In the genomic region with DNA sequence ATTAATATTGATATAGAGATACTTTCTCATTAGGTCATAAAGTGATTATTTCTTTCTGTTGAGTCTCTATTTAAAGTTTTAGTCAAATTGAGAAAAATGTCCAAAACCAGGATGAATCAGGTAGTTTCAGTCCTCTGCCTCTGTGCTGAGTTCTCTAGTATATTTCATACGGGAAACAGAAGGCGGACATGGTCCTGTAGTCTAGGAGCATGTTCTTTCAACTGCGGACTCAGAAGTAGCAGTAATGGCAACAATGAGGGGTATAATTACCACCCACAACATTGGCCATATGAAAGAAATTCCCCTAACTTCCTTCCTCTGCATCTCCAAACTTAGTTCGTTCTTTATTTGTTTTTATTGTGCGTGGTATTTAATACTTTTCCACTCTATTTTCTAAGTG, we compare ENCODE assay signal across 32 cellular contexts. TPM values are rescaled to one million over a fixed set of nuclear protein-coding genes. Genes with fewer than 3 reads are reported as not detected.
"Had no signal": no experiment of that assay in that cellular context is flagged by ENCODE, and none has a peak within 500 bp of the region (broad histone marks: within the 10 kb centered on the region; RNA-seq: fewer than 3 reads in every experiment).

No MANE protein-coding gene starts in this region.

- H3K4me1 Mint-ChIP-seq: naive B cell; natural killer cell; stimulated activated memory B cell treated with anti-CD40 and anti-IgM and Interleukin-4, amounts not matched to agents 10 μg/mL and 1 μg/mL and 100 μg/mL, for 72 hours; stimulated activated naive CD8-positive, alpha-beta T cell treated with anti-CD3 and anti-CD28 coated beads, Interleukin-15, amount 100 ng/mL, for 72 hours had no signal

- H3K36me3 ChIP-seq: left ventricle myocardium inferior, neural progenitor cell, neutrophil, ovary, right atrium auricular region, right lobe of liver, tibial nerve, uterus had no signal

- H2AFZ ChIP-seq: neural progenitor cell had no signal

- H3K27ac ChIP-seq: left ventricle myocardium inferior, neural progenitor cell, neutrophil, ovary, right atrium auricular region, right lobe of liver, tibial nerve, uterus had no signal

- H3K9me3 ChIP-seq: neutrophil, ovary, right atrium auricular region, right lobe of liver, uterus had no signal

- H3K27me3 ChIP-seq: neural progenitor cell, ovary, right atrium auricular region, right lobe of liver, tibial nerve, uterus had no signal

- H3K27ac Mint-ChIP-seq: natural killer cell; nephron progenitor cell; neural progenitor cell; progenitor cell of endocrine pancreas; stimulated activated memory B cell treated with anti-CD40 and anti-IgM and Interleukin-4, amounts not matched to agents 10 μg/mL and 1 μg/mL and 100 μg/mL, for 72 hours; stimulated activated naive CD8-positive, alpha-beta T cell treated with anti-CD3 and anti-CD28 coated beads, Interleukin-15, amount 100 ng/mL, for 72 hours; type B pancreatic cell had no signal

- ATAC-seq: natural killer cell; right lobe of liver; stimulated activated memory B cell treated with anti-CD40 and anti-IgM and Interleukin-4, amounts not matched to agents 10 μg/mL and 1 μg/mL and 100 μg/mL, for 72 hours; stimulated activated naive CD8-positive, alpha-beta T cell treated with anti-CD3 and anti-CD28 coated beads, Interleukin-15, amount 100 ng/mL, for 72 hours had no signal

- H3K4me2 ChIP-seq: neural progenitor cell, smooth muscle cell had no signal

- DNase-seq: islet precursor cell; left ventricle myocardium inferior; mesendoderm; naive B cell; natural killer cell; nephron progenitor cell; occipital lobe; ovary; right lobe of liver; stimulated activated CD4-positive, alpha-beta T cell treated with anti-CD3 and anti-CD28 coated beads, Interleukin-1b, Interleukin-23, amount 100 ng/mL, for 48 hours; stimulated activated CD4-positive, alpha-beta T cell treated with anti-CD3 and anti-CD28 coated beads, Interleukin-2, amount 100 ng/mL, for 48 hours; stimulated activated CD4-positive, alpha-beta T cell treated with anti-CD3 and anti-CD28 coated beads, Interleukin-4, amount 100 ng/mL, for 4 hours; stimulated activated CD8-positive, alpha-beta memory T cell treated with anti-CD3 and anti-CD28 coated beads, Interleukin-4, amount 100 ng/mL, for 48 hours; stimulated activated naive CD4-positive, alpha-beta T cell treated with Interleukin-2 at 50 U/mL for 16 hours; stimulated activated naive CD8-positive, alpha-beta T cell treated with anti-CD3 and anti-CD28 coated beads, Interleukin-15, amount 100 ng/mL, for 72 hours; substantia nigra; uterus had no signal

- H3K4me1 ChIP-seq: left ventricle myocardium inferior, neural progenitor cell, right atrium auricular region, right lobe of liver, tibial nerve, uterus had no signal

- H3K9me3 Mint-ChIP-seq: naive B cell; natural killer cell; neural progenitor cell; stimulated activated memory B cell treated with anti-CD40 and anti-IgM and Interleukin-4, amounts not matched to agents 10 μg/mL and 1 μg/mL and 100 μg/mL, for 72 hours; stimulated activated naive CD8-positive, alpha-beta T cell treated with anti-CD3 and anti-CD28 coated beads, Interleukin-15, amount 100 ng/mL, for 72 hours; type B pancreatic cell had no signal

- H3K36me3 Mint-ChIP-seq: naive B cell; natural killer cell; neural progenitor cell; stimulated activated memory B cell treated with anti-CD40 and anti-IgM and Interleukin-4, amounts not matched to agents 10 μg/mL and 1 μg/mL and 100 μg/mL, for 72 hours; type B pancreatic cell had no signal

- H3K9ac ChIP-seq: neural progenitor cell had no signal

- H3K4me3 ChIP-seq: left ventricle myocardium inferior, lung, neural progenitor cell, ovary, right atrium auricular region, right lobe of liver, smooth muscle cell, tibial nerve, uterus had no signal

- H3K4me3 Mint-ChIP-seq: mesothelial cell of epicardium; naive B cell; natural killer cell; nephron progenitor cell; neural progenitor cell; stimulated activated memory B cell treated with anti-CD40 and anti-IgM and Interleukin-4, amounts not matched to agents 10 μg/mL and 1 μg/mL and 100 μg/mL, for 72 hours; stimulated activated naive CD8-positive, alpha-beta T cell treated with anti-CD3 and anti-CD28 coated beads, Interleukin-15, amount 100 ng/mL, for 72 hours; type B pancreatic cell had no signal

RNA-seq across cellular contexts. Expression of a gene that starts 50.1 kb away (rescaled TPM):
- total RNA-seq: kidney epithelial cell, left ventricle myocardium inferior, natural killer cell, occipital lobe, progenitor cell of endocrine pancreas, pulmonary artery endothelial cell, renal cortical epithelial cell, right atrium auricular region, right lobe of liver, temporal lobe, tibial nerve, ureter, uterus had no signal
- polyA plus RNA-seq: ovary had no signal
